8 cellular contexts compared by ENCODE assay signal in genomic region chr5:157602505-157602904, GRCh38. TPM values are rescaled to one million over a fixed set of nuclear protein-coding genes. Genes with fewer than 3 reads are reported as not detected.
DNase-seq lines count a peak whose midpoint lies in the region; ATAC-seq, FAIRE-seq and TF ChIP-seq lines count a peak whose summit lies in the region.

No MANE protein-coding gene starts in this region.

- H3K9me2 ChIP-seq in PC-9 (ENCODE audit: insufficient read depth): no peaks in the 10 kb centered on the region; the same call in 1 of the 2 replicates

- H3K27me3 ChIP-seq in PC-9 (ENCODE audit: insufficient read depth, low read depth): no peaks in the 10 kb centered on the region

- no peak overlapping the region; the same call in 1 of the 2 replicates for H2AFZ ChIP-seq in PC-9

- 0 out of 2 replicates have a peak, but pooled peaks cover 4% of the 10 kb centered on the region for H3K9me3 ChIP-seq in PC-9 (ENCODE audit: insufficient read depth, low read depth)

- ATAC-seq in GM18502 (IDR thresholded peaks at IDR 0.05; ENCODE audit: poor library complexity, unreplicated experiment) (peak; percentile 61), HG02642 (IDR thresholded peaks at IDR 0.05; ENCODE audit: poor library complexity, unreplicated experiment) (peak; percentile 57)

- no TSS peak for BruUV-seq in PC-9 (replicated peaks; lab: Mats Ljungman, UMichigan)

- no peak for FAIRE-seq in frontal cortex (lab: Jason Lieb, UNC)

- DNase-seq in PC-9 (no peak), frontal cortex (ENCODE audit: low spot score in 2 of 2) (no peak), caudate nucleus (lab: John Stamatoyannopoulos, UW) (no peak), NCI-H524 (lab: John Stamatoyannopoulos, UW) (no peak), NCI-H1092 treated with DMSO at 0.1 percent for 48 hours (lab: John Stamatoyannopoulos, UW) (no peak)
- DNase-seq in effector CD4-positive, alpha-beta T cell: peak; percentile 27

- H3K4me1 ChIP-seq in PC-9 (replicated peaks; ENCODE audit: insufficient read depth): peaks cover 57% of the 10 kb centered on the region

- TF ChIP-seq CTCF in PC-9 (conservative IDR thresholded peaks at IDR 0.05): no peak

- no peaks in the 10 kb centered on the region for H3K79me2 ChIP-seq in PC-9 (ENCODE audit: low read depth)

- H3F3A ChIP-seq in PC-9 (ENCODE audit: insufficient read depth, low read depth): peaks cover 41% of the 10 kb centered on the region

- CTCF ChIA-PET in PC-9 (lab: Charles Lee): no interaction called here

- POLR2A ChIA-PET in PC-9 (lab: Charles Lee; ENCODE audit: unreplicated experiment): no interaction called here

- no peak overlapping the region for H3K4me3 ChIP-seq in PC-9

- H3K27ac ChIP-seq in PC-9 (peak overlapping the region; percentile 97), caudate nucleus (ENCODE audit: low read depth, low read length) (no peak overlapping the region)

- intact Hi-C loops in PC-9 (cut with micrococcal nuclease; ENCODE audit: unreplicated experiment): loop anchor here (10.0 kb wide), 1 partner anchor 112 kb away; no protein-coding TSS in a partner anchor

- H3K36me3 ChIP-seq in PC-9 (ENCODE audit: low read depth): no peaks in the 10 kb centered on the region

- no peaks in the 10 kb centered on the region for H4K20me1 ChIP-seq in PC-9 (ENCODE audit: insufficient read depth)

- 0 out of 2 replicates have a peak overlapping the region, but pooled peaks have one; percentile 41 for H3K4me2 ChIP-seq in PC-9

RNA-seq across cellular contexts. Expression of gene ADAM19, which starts 26.9 kb away (rescaled TPM):
- 7.6 and 9.3 TPM in 2 replicates for total RNA-seq in PC-9 (2021)
- 12.6 TPM for total RNA-seq in frontal cortex

RNA-seq across cellular contexts. Expression of gene SOX30, which starts 49.7 kb away (rescaled TPM):
- total RNA-seq in PC-9 (2021): 0.11 TPM in 1 of 2 replicates, not detected in the other
- total RNA-seq in frontal cortex: under 0.01 TPM
